8 cellular contexts compared by ENCODE assay signal in genomic region chrX:149512225-149512885, GRCh38. TPM values are rescaled to one million over a fixed set of nuclear protein-coding genes. Genes with fewer than 3 reads are reported as not detected.
DNase-seq lines count a peak whose midpoint lies in the region; ATAC-seq lines count a peak whose summit lies in the region.

No MANE protein-coding gene starts in this region.

- H3K9me3 Mint-ChIP-seq in activated T-cell treated with anti-CD3 and anti-CD28 coated beads, Interleukin-2, amount 50 U/mL, for 4 hours: no peaks in the 10 kb centered on the region

- ATAC-seq in GM19324 (IDR thresholded peaks at IDR 0.05; ENCODE audit: low FRiP score, unreplicated experiment): peak; percentile 75
- peak; percentile 77 for ATAC-seq in HG03342 (IDR thresholded peaks at IDR 0.05; ENCODE audit: unreplicated experiment)
- peak; percentile 72 to 77 for ATAC-seq in activated T-cell treated with anti-CD3 and anti-CD28 coated beads, Interleukin-2, amount 50 U/mL, for 4 hours

- H3K36me3 Mint-ChIP-seq in activated T-cell treated with anti-CD3 and anti-CD28 coated beads, Interleukin-2, amount 50 U/mL, for 4 hours (ENCODE audit: insufficient read depth): no peaks in the 10 kb centered on the region

- H3K4me3 Mint-ChIP-seq in activated T-cell treated with anti-CD3 and anti-CD28 coated beads, Interleukin-2, amount 50 U/mL, for 4 hours: no peak overlapping the region

- peak; percentile 49 for DNase-seq in COLO668 (lab: John Stamatoyannopoulos, UW; ENCODE audit: unreplicated experiment)
- peak; percentile 20 for DNase-seq in NOMO-1 treated with dmso at 0.1 percent for 144 hours (lab: John Stamatoyannopoulos, UW; ENCODE audit: unreplicated experiment)
- peak; percentile 45 for DNase-seq in activated T-cell treated with anti-CD3 and anti-CD28 coated beads, Interleukin-2, amount 50 U/mL, for 4 hours
- DNase-seq in fibroblast of peridontal ligament (ENCODE audit: extremely low read depth): peak; percentile 32
- peak in 38 of 56 donors; percentile 0 to 62 (median 24) for DNase-seq in nucleus accumbens (lab: John Stamatoyannopoulos, UW)
- DNase-seq in DMS79 treated with DMSO at 0.1 percent for 48 hours (lab: John Stamatoyannopoulos, UW): no peak

- H3K27me3 Mint-ChIP-seq in activated T-cell treated with anti-CD3 and anti-CD28 coated beads, Interleukin-2, amount 50 U/mL, for 4 hours (ENCODE audit: low read depth): no peaks in the 10 kb centered on the region

- H3K4me1 Mint-ChIP-seq in activated T-cell treated with anti-CD3 and anti-CD28 coated beads, Interleukin-2, amount 50 U/mL, for 4 hours (ENCODE audit: low read depth): peaks cover 22% of the 10 kb centered on the region

RNA-seq across cellular contexts. Expression of gene IDS, which starts 7.2 kb away (rescaled TPM):
- 10 to 100 TPM; 37.1 to 46.1 (median 38.7) TPM for total RNA-seq in activated T-cell treated with anti-CD3 and anti-CD28 coated beads, Interleukin-2, amount 50 U/mL, for 4 hours

RNA-seq across cellular contexts. Expression of gene EOLA1, which starts 28.5 kb away (rescaled TPM):
- 10 to 100 TPM; 21.7 to 40.9 (median 22.6) TPM for total RNA-seq in activated T-cell treated with anti-CD3 and anti-CD28 coated beads, Interleukin-2, amount 50 U/mL, for 4 hours

RNA-seq across cellular contexts. Expression of gene HSFX3, which starts 37.4 kb away (rescaled TPM):
- not detected for total RNA-seq in activated T-cell treated with anti-CD3 and anti-CD28 coated beads, Interleukin-2, amount 50 U/mL, for 4 hours
